Comparison of ENCODE assay signal across 31 cellular contexts in the genomic region with DNA sequence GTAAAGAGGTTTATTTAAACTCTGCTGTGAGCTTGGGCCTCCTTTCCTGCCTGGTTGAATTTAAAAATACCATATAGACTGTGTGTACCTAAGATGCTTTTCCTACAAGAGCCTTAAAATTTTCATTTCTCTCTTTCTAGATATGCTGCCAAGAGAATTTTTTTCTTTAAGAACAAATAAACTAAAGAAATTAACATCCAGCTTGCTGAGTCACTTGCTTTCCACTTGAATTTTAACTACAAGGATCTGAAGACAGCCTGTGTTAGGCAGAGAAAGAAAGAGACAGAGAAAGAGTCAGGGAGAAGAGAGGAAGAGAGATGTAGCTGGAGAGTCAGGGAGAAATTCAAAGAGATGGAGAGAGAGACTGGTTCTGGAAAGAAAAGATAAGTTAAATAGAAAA. TPM values are rescaled to one million over a fixed set of nuclear protein-coding genes. Genes with fewer than 3 reads are reported as not detected.
"Had no signal": no experiment of that assay in that cellular context is flagged by ENCODE, and none has a peak within 500 bp of the region (broad histone marks: within the 10 kb centered on the region; RNA-seq: fewer than 3 reads in every experiment).

No MANE protein-coding gene starts in this region.

- H3K36me3 ChIP-seq: left ventricle myocardium inferior, pancreas, prostate gland, tibial nerve, WERI-Rb-1 had no signal

- H3K4me1 ChIP-seq: left ventricle myocardium inferior, pancreas, prostate gland, tibial nerve had no signal

- ATAC-seq: esophagus mucosa; pancreas; sciatic nerve; stimulated activated naive B cell treated with anti-CD40 and anti-IgM and Interleukin-4, amounts not matched to agents 10 μg/mL and 1 μg/mL and 100 μg/mL, for 72 hours had no signal

- H3K4me1 Mint-ChIP-seq: activated CD4-positive, alpha-beta memory T cell treated with anti-CD3 and anti-CD28 coated beads, Interleukin-2, amount 10 ng/mL, durations not matched to agents 7 days and 5 days; activated CD4-positive, alpha-beta T cell treated with anti-CD3 and anti-CD28 coated beads, Interleukin-2, amount 10 ng/mL, durations not matched to agents 7 days and 5 days; activated naive CD4-positive, alpha-beta T cell treated with anti-CD3 and anti-CD28 coated beads, Interleukin-2, amount 10 ng/mL, durations not matched to agents 7 days and 5 days; activated naive CD8-positive, alpha-beta T cell treated with anti-CD3 and anti-CD28 coated beads, Interleukin-2, amount 10 ng/mL, durations not matched to agents 7 days and 5 days; nephron progenitor cell; stimulated activated naive B cell treated with anti-CD40 and anti-IgM and Interleukin-4, amounts not matched to agents 10 μg/mL and 1 μg/mL and 100 μg/mL, for 72 hours had no signal

- H3K27me3 Mint-ChIP-seq: activated CD4-positive, alpha-beta T cell treated with anti-CD3 and anti-CD28 coated beads, Interleukin-2, amount 10 ng/mL, durations not matched to agents 7 days and 5 days; activated naive CD4-positive, alpha-beta T cell treated with anti-CD3 and anti-CD28 coated beads, Interleukin-2, amount 10 ng/mL, durations not matched to agents 7 days and 5 days; activated naive CD8-positive, alpha-beta T cell treated with anti-CD3 and anti-CD28 coated beads, Interleukin-2, amount 10 ng/mL, durations not matched to agents 7 days and 5 days; activated T-cell treated with anti-CD3 and anti-CD28 coated beads, Interleukin-2, amount 50 U/mL, for 24 hours had no signal

- H3K4me3 ChIP-seq: coronary artery, left ventricle myocardium inferior, lung, pancreas, prostate gland, skin epidermis, tibial nerve had no signal

- H3K27ac Mint-ChIP-seq: activated CD4-positive, alpha-beta memory T cell treated with anti-CD3 and anti-CD28 coated beads, Interleukin-2, amount 10 ng/mL, durations not matched to agents 7 days and 5 days; activated CD4-positive, alpha-beta T cell treated with anti-CD3 and anti-CD28 coated beads, Interleukin-2, amount 10 ng/mL, durations not matched to agents 7 days and 5 days; activated naive CD4-positive, alpha-beta T cell treated with anti-CD3 and anti-CD28 coated beads, Interleukin-2, amount 10 ng/mL, durations not matched to agents 7 days and 5 days; activated naive CD8-positive, alpha-beta T cell treated with anti-CD3 and anti-CD28 coated beads, Interleukin-2, amount 10 ng/mL, durations not matched to agents 7 days and 5 days; activated T-cell treated with anti-CD3 and anti-CD28 coated beads, Interleukin-2, amount 50 U/mL, for 24 hours; nephron progenitor cell; stimulated activated naive B cell treated with anti-CD40 and anti-IgM and Interleukin-4, amounts not matched to agents 10 μg/mL and 1 μg/mL and 100 μg/mL, for 72 hours; T-helper 1 cell treated with Interleukin-12 subunit alpha and Interleukin-12 subunit beta and Interleukin-4 antibody, amounts not matched to agents 30 μg/mL and 1 μg/mL, for 36 hours had no signal

- H3K4me3 Mint-ChIP-seq: activated CD4-positive, alpha-beta memory T cell treated with anti-CD3 and anti-CD28 coated beads, Interleukin-2, amount 10 ng/mL, durations not matched to agents 7 days and 5 days; activated CD4-positive, alpha-beta T cell treated with anti-CD3 and anti-CD28 coated beads, Interleukin-2, amount 10 ng/mL, durations not matched to agents 7 days and 5 days; activated naive CD4-positive, alpha-beta T cell treated with anti-CD3 and anti-CD28 coated beads, Interleukin-2, amount 10 ng/mL, durations not matched to agents 7 days and 5 days; activated naive CD8-positive, alpha-beta T cell treated with anti-CD3 and anti-CD28 coated beads, Interleukin-2, amount 10 ng/mL, durations not matched to agents 7 days and 5 days; activated T-cell treated with anti-CD3 and anti-CD28 coated beads, Interleukin-2, amount 50 U/mL, for 24 hours; nephron progenitor cell; stimulated activated naive B cell treated with anti-CD40 and anti-IgM and Interleukin-4, amounts not matched to agents 10 μg/mL and 1 μg/mL and 100 μg/mL, for 72 hours; T-helper 1 cell treated with Interleukin-12 subunit alpha and Interleukin-12 subunit beta and Interleukin-4 antibody, amounts not matched to agents 30 μg/mL and 1 μg/mL, for 36 hours had no signal

- H3K36me3 Mint-ChIP-seq: activated naive CD4-positive, alpha-beta T cell treated with anti-CD3 and anti-CD28 coated beads, Interleukin-2, amount 10 ng/mL, durations not matched to agents 7 days and 5 days; activated naive CD8-positive, alpha-beta T cell treated with anti-CD3 and anti-CD28 coated beads, Interleukin-2, amount 10 ng/mL, durations not matched to agents 7 days and 5 days; stimulated activated naive B cell treated with anti-CD40 and anti-IgM and Interleukin-4, amounts not matched to agents 10 μg/mL and 1 μg/mL and 100 μg/mL, for 72 hours had no signal

- H3K27me3 ChIP-seq: pancreas, tibial nerve had no signal

- H3K9me3 Mint-ChIP-seq: activated CD4-positive, alpha-beta memory T cell treated with anti-CD3 and anti-CD28 coated beads, Interleukin-2, amount 10 ng/mL, durations not matched to agents 7 days and 5 days; activated CD4-positive, alpha-beta T cell treated with anti-CD3 and anti-CD28 coated beads, Interleukin-2, amount 10 ng/mL, durations not matched to agents 7 days and 5 days; activated naive CD4-positive, alpha-beta T cell treated with anti-CD3 and anti-CD28 coated beads, Interleukin-2, amount 10 ng/mL, durations not matched to agents 7 days and 5 days; activated naive CD8-positive, alpha-beta T cell treated with anti-CD3 and anti-CD28 coated beads, Interleukin-2, amount 10 ng/mL, durations not matched to agents 7 days and 5 days; activated T-cell treated with anti-CD3 and anti-CD28 coated beads, Interleukin-2, amount 50 U/mL, for 24 hours; nephron progenitor cell; stimulated activated naive B cell treated with anti-CD40 and anti-IgM and Interleukin-4, amounts not matched to agents 10 μg/mL and 1 μg/mL and 100 μg/mL, for 72 hours; T-helper 1 cell treated with Interleukin-12 subunit alpha and Interleukin-12 subunit beta and Interleukin-4 antibody, amounts not matched to agents 30 μg/mL and 1 μg/mL, for 36 hours had no signal

- H3K9me3 ChIP-seq: left ventricle myocardium inferior, pancreas, prostate gland, tibial nerve had no signal

- DNase-seq: activated CD4-positive, alpha-beta memory T cell treated with anti-CD3 and anti-CD28 coated beads, Interleukin-2, amount 10 ng/mL, durations not matched to agents 7 days and 5 days; activated CD4-positive, alpha-beta T cell treated with anti-CD3 and anti-CD28 coated beads for 1 hour; activated CD4-positive, alpha-beta T cell treated with anti-CD3 and anti-CD28 coated beads, Interleukin-2, amount 10 ng/mL, durations not matched to agents 7 days and 5 days; activated CD8-positive, alpha-beta memory T cell treated with anti-CD3 and anti-CD28 coated beads, Interleukin-2, amount 50 U/mL, for 48 hours; activated gamma-delta T cell; activated naive CD4-positive, alpha-beta T cell treated with anti-CD3 and anti-CD28 coated beads, Interleukin-2, amount 10 ng/mL, durations not matched to agents 7 days and 5 days; activated naive CD8-positive, alpha-beta T cell treated with anti-CD3 and anti-CD28 coated beads, Interleukin-2, amount 10 ng/mL, durations not matched to agents 7 days and 5 days; activated T-cell treated with anti-CD3 and anti-CD28 coated beads, Interleukin-2, amount 50 U/mL, for 24 hours; amniotic stem cell; cerebellar nuclear complex; glutamatergic neuron; islet precursor cell; left ventricle myocardium inferior; nephron progenitor cell; pancreas; retina; stimulated activated CD4-positive, alpha-beta T cell treated with anti-CD3 and anti-CD28 coated beads, Interleukin-1b, Interleukin-23, amount 100 ng/mL, for 48 hours; stimulated activated CD4-positive, alpha-beta T cell treated with anti-CD3 and anti-CD28 coated beads, Interleukin-4, amount 100 ng/mL, for 4 hours; stimulated activated CD8-positive, alpha-beta memory T cell treated with anti-CD3 and anti-CD28 coated beads, Interleukin-4, amount 100 ng/mL, for 48 hours; stimulated activated naive B cell treated with anti-CD40 and anti-IgM and Interleukin-4, amounts not matched to agents 10 μg/mL and 1 μg/mL and 100 μg/mL, for 72 hours; SW 1271; T-helper 9 cell; WERI-Rb-1 had no signal

- H3K27ac ChIP-seq: coronary artery, left ventricle myocardium inferior, pancreas, prostate gland, skin epidermis, tibial nerve, WERI-Rb-1 had no signal

RNA-seq across cellular contexts. Expression of a gene that starts 18.3 kb away (rescaled TPM):
- total RNA-seq: activated CD4-positive, alpha-beta T cell treated with anti-CD3 and anti-CD28 coated beads, Interleukin-2, amount 10 ng/mL, durations not matched to agents 7 days and 5 days; activated naive CD8-positive, alpha-beta T cell treated with anti-CD3 and anti-CD28 coated beads, Interleukin-2, amount 10 ng/mL, durations not matched to agents 7 days and 5 days had no signal
